21 cellular contexts compared by ENCODE assay signal in genomic region chr9:136549010-136549980, GRCh38. TPM values are rescaled to one million over a fixed set of nuclear protein-coding genes. Genes with fewer than 3 reads are reported as not detected.
DNase-seq lines count a peak whose midpoint lies in the region; ATAC-seq, FAIRE-seq and TF ChIP-seq lines count a peak whose summit lies in the region.
"Had no signal": no experiment of that assay in that cellular context is flagged by ENCODE, and none has a peak within 500 bp of the region (broad histone marks: within the 10 kb centered on the region; RNA-seq: fewer than 3 reads in every experiment).

No MANE protein-coding gene starts in this region.

- no peak for FAIRE-seq in keratinocyte (lab: Jason Lieb, UNC)
- FAIRE-seq: kidney, TTC549 had no signal

- H3K9ac ChIP-seq in keratinocyte (ENCODE audit: control insufficient read depth, extremely low read depth, insufficient read depth, low read length), result peak overlapping the region; percentile 83

- no peaks in the 10 kb centered on the region for H3K9me3 ChIP-seq in keratinocyte (ENCODE audit: control insufficient read depth, low read depth, low read length)

- no peaks in the 10 kb centered on the region for H3K9me3 Mint-ChIP-seq in WTC11
- H3K9me3 Mint-ChIP-seq in stimulated activated naive B cell treated with anti-CD40 and anti-IgM and Interleukin-4, amounts not matched to agents 10 μg/mL and 1 μg/mL and 100 μg/mL, for 72 hours, result no peaks in the 10 kb centered on the region
- H3K9me3 Mint-ChIP-seq: memory B cell had no signal

- peaks cover 60% of the 10 kb centered on the region for H3K4me1 Mint-ChIP-seq in WTC11
- H3K4me1 Mint-ChIP-seq in stimulated activated naive B cell treated with anti-CD40 and anti-IgM and Interleukin-4, amounts not matched to agents 10 μg/mL and 1 μg/mL and 100 μg/mL, for 72 hours, result peaks cover 33 to 62% of the 10 kb centered on the region in 2 donors

- H3K27ac Mint-ChIP-seq in WTC11, result peak overlapping the region; percentile 72; the same call in 1 of the 2 replicates
- H3K27ac Mint-ChIP-seq in stimulated activated naive B cell treated with anti-CD40 and anti-IgM and Interleukin-4, amounts not matched to agents 10 μg/mL and 1 μg/mL and 100 μg/mL, for 72 hours, result peak overlapping the region; percentile 62
- H3K27ac Mint-ChIP-seq: memory B cell had no signal

- H3K27me3 Mint-ChIP-seq in WTC11 (ENCODE audit: low read depth), result no peaks in the 10 kb centered on the region
- no peaks in the 10 kb centered on the region for H3K27me3 Mint-ChIP-seq in stimulated activated naive B cell treated with anti-CD40 and anti-IgM and Interleukin-4, amounts not matched to agents 10 μg/mL and 1 μg/mL and 100 μg/mL, for 72 hours
- H3K27me3 Mint-ChIP-seq: memory B cell had no signal

- H3K27ac ChIP-seq in keratinocyte (ENCODE audit: control insufficient read depth, insufficient read depth, low read length), result peak overlapping the region; percentile 98

- H3K4me2 ChIP-seq in keratinocyte (ENCODE audit: control insufficient read depth, extremely low read depth, insufficient read depth, low read depth, low read length), result no peak overlapping the region

- no peak for ATAC-seq in WTC11
- no peak for ATAC-seq in stimulated activated naive B cell treated with anti-CD40 and anti-IgM and Interleukin-4, amounts not matched to agents 10 μg/mL and 1 μg/mL and 100 μg/mL, for 72 hours (replicated peaks)
- no peak for ATAC-seq in GM19455 (IDR thresholded peaks at IDR 0.05; ENCODE audit: unreplicated experiment)
- ATAC-seq in GM18873 (IDR thresholded peaks at IDR 0.05; ENCODE audit: low FRiP score, unreplicated experiment), result no peak
- ATAC-seq: stimulated activated naive CD8-positive, alpha-beta T cell treated with anti-CD3 and anti-CD28 coated beads, Interleukin-15, Interleukin-2, amounts not matched to agents 100 U/mL and 50 U/mL, for 24 hours had no signal

- CTCF ChIA-PET in WTC11 (lab: Charles Lee), result interaction anchor here (1.0 to 2.8 kb wide), 3 partner anchors 30 to 77 kb away, joined by 4 to 17 read pairs (median 4); no protein-coding TSS in a partner anchor

- POLR2A ChIA-PET in WTC11 (lab: Charles Lee), result interaction anchor here (1.0 kb wide), 1 partner anchor 30 kb away, joined by 3 read pairs; no protein-coding TSS in a partner anchor

- H4K20me1 ChIP-seq in keratinocyte (ENCODE audit: control insufficient read depth, extremely low read depth, insufficient read depth, low read length), result peaks cover 6% of the 10 kb centered on the region

- no peaks in the 10 kb centered on the region for H3K36me3 ChIP-seq in keratinocyte (ENCODE audit: control insufficient read depth in 2 of 2, extremely low read depth in 1 of 2, insufficient read depth in 2 of 2, low read length in 2 of 2)

- peaks cover 14% of the 10 kb centered on the region for H3K79me2 ChIP-seq in keratinocyte (ENCODE audit: control insufficient read depth, insufficient read depth, low read length)

- no peaks in the 10 kb centered on the region for H3K36me3 Mint-ChIP-seq in WTC11
- H3K36me3 Mint-ChIP-seq in stimulated activated naive B cell treated with anti-CD40 and anti-IgM and Interleukin-4, amounts not matched to agents 10 μg/mL and 1 μg/mL and 100 μg/mL, for 72 hours, result no peaks in the 10 kb centered on the region
- H3K36me3 Mint-ChIP-seq: memory B cell had no signal

- H3K4me3 Mint-ChIP-seq in WTC11, result no peak overlapping the region
- H3K4me3 Mint-ChIP-seq in stimulated activated naive B cell treated with anti-CD40 and anti-IgM and Interleukin-4, amounts not matched to agents 10 μg/mL and 1 μg/mL and 100 μg/mL, for 72 hours, result no peak overlapping the region
- H3K4me3 Mint-ChIP-seq: memory B cell had no signal

- no peak overlapping the region for H2AFZ ChIP-seq in keratinocyte (ENCODE audit: control insufficient read depth, low read length)

- no peaks in the 10 kb centered on the region for H3K9me1 ChIP-seq in keratinocyte (ENCODE audit: control insufficient read depth, extremely low read depth, insufficient read depth, low read length)

- H3K27me3 ChIP-seq in keratinocyte (ENCODE audit: control insufficient read depth, extremely low read depth, insufficient read depth, low read length), result no peaks in the 10 kb centered on the region

- TF ChIP-seq CTCF in WTC11 (IDR thresholded peaks at IDR 0.05) (no peak), keratinocyte (optimal IDR thresholded peaks at IDR 0.05 in 1 of 3, IDR thresholded peaks at IDR 0.05 in 1 of 3, conservative IDR thresholded peaks at IDR 0.05 in 1 of 3; ENCODE audit: extremely low read depth in 1 of 3, insufficient read depth in 2 of 3, low read length in 3 of 3) (no peak)

- DNase-seq in DMS79 treated with DMSO at 0.1 percent for 48 hours (lab: John Stamatoyannopoulos, UW) (peak; percentile 9), WTC11 (ENCODE audit: low spot score) (no peak), keratinocyte (ENCODE audit: low read depth, low spot score) (no peak), SHP77 treated with DMSO at 0.1 percent for 48 hours (lab: John Stamatoyannopoulos, UW) (no peak)
- DNase-seq in stimulated activated naive B cell treated with anti-CD40 and anti-IgM and Interleukin-4, amounts not matched to agents 10 μg/mL and 1 μg/mL and 100 μg/mL, for 72 hours, result no peak
- DNase-seq in stimulated activated CD4-positive, alpha-beta T cell treated with anti-CD3 and anti-CD28 coated beads, Interleukin-15, amount 100 ng/mL, for 24 hours, result no peak
- DNase-seq: activated CD4-positive, alpha-beta T cell treated with anti-CD3 and anti-CD28 coated beads, Interleukin-2, amount 50 U/mL, for 1 hour; activated CD8-positive, alpha-beta memory T cell treated with anti-CD3 and anti-CD28 coated beads, Interleukin-2, amount 50 U/mL, for 48 hours; Calu3; cerebellar nuclear complex; effector CD8-positive, alpha-beta T cell; kidney; NCI-H187 treated with DMSO at 0.1 percent for 48 hours; NCI-H446; NK-92 treated with Interleukin-12 subunit alpha and Interleukin-12 subunit beta, amount 100 ng/mL, for 24 hours; stimulated activated naive CD8-positive, alpha-beta T cell treated with anti-CD3 and anti-CD28 coated beads, Interleukin-15, Interleukin-2, amounts not matched to agents 100 U/mL and 50 U/mL, for 24 hours; SW 1271 had no signal

- dilution Hi-C loops in keratinocyte (cut with MboI; ENCODE audit: extremely low pct_ligation_motif_present, low sequenced_read_pairs), result no loop called here

- H3K4me1 ChIP-seq in keratinocyte (ENCODE audit: control insufficient read depth, extremely low read depth, insufficient read depth, low read length), result peaks cover 43% of the 10 kb centered on the region

- H3K4me3 ChIP-seq in keratinocyte (ENCODE audit: control insufficient read depth in 2 of 3, extremely low read depth in 1 of 3, insufficient read depth in 2 of 3, low read depth in 1 of 3, low read length in 3 of 3), result no peak overlapping the region

TF ChIP-seq in WTC11, 78 proteins besides CTCF, POLR2A, EP300 and RAD21:
- TF ChIP-seq MYBL2 (CRISPR knock-in tag; IDR thresholded peaks at IDR 0.05) (0 out of 2 replicates have a peak, but pooled peaks have one; percentile 21), ZNF396 (CRISPR knock-in tag; IDR thresholded peaks at IDR 0.05; ENCODE audit: borderline replicate concordance) (no peak)

RNA-seq across cellular contexts. Expression of gene NOTCH1, which starts 3.4 kb away (rescaled TPM):
- total RNA-seq in WTC11 (2021), result 76.7 to 95.6 TPM (median 79.2 TPM) in 3 replicates
- polyA plus RNA-seq in keratinocyte, result 6.1 to 10.6 TPM (median 9.2 TPM) in 3 replicates
- polyA plus RNA-seq in keratinocyte (2011; ENCODE audit: low read depth), result 29.9 TPM
- 4.8 and 10.2 TPM in 2 replicates for polyA plus RNA-seq in keratinocyte (2011; cell fraction: cytosol; rRNA removed)
- 93.0 and 122 TPM in 2 replicates for polyA plus RNA-seq in keratinocyte (2011; cell fraction: nucleus; rRNA removed)
- 34.8 and 46.5 TPM in 2 replicates for polyA plus RNA-seq in keratinocyte (2012; ENCODE audit: low replicate concordance)
- polyA minus RNA-seq in keratinocyte, result 34.6 to 70.3 TPM (median 38.1 TPM) in 3 replicates
- polyA minus RNA-seq in keratinocyte (2011; cell fraction: cytosol; rRNA and poly(A)+ RNA removed), result 87.9 TPM
- 267 and 300 TPM in 2 replicates for polyA minus RNA-seq in keratinocyte (2011; cell fraction: nucleus; rRNA and poly(A)+ RNA removed)
